8 cellular contexts compared by ENCODE assay signal in the genomic region with DNA sequence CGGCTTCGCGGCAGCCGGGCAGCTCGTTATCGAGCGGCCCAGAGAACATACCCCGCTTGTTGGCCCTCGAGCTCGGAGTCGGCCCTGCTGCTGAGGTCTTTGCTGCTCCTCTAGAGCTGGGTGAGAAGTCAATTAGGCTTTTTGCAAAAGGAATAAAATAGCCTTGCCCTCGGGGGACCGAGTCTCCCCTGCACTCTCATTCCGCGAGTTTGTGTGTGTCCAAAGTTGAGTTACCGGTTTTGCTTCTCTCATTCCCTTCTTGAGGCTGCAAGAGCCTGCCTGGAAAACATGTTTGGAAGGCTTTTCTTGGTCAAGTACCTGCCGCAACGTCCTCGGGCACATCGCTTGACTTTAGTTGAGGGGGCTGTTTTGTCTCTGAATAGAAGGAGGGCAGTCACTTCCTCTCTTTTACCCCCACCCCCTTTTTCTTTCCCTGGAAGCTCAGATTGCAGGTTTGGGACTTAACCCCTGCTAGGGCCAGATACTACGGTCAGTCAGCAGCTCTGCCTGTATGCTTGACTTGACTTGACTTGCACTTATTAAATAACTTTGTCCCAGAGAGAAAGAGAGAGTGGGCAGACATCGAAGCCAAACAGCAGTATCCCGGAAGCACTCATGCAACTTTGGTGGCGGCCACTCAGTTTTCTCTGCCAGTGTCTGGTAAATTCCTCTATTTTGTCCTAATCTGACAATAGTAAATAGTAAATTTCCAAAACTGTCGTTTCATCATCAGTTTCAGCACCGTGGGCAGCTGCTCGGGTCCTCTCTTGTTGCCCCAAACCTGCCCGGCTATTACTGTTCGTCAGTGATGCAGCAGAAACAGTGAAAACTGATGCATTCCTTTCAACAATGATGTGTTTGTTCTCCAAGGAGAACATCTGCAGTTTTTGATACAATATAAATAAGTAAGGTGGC. TPM values are rescaled to one million over a fixed set of nuclear protein-coding genes. Genes with fewer than 3 reads are reported as not detected.
DNase-seq lines count a peak whose midpoint lies in the region; ATAC-seq and TF ChIP-seq lines count a peak whose summit lies in the region.

No MANE protein-coding gene starts in this region.

- H3K4me3 ChIP-seq in HEK293 (ENCODE audit: low read depth, low read length) (peak overlapping the region; percentile 91), MG63 (peak overlapping the region; percentile 88)

- H3K4me3 Mint-ChIP-seq in activated T-cell treated with anti-CD3 and anti-CD28 coated beads, Interleukin-2, amount 50 U/mL, for 72 hours = peak overlapping the region; percentile 95 to 99
- peak overlapping the region; percentile 94 to 100 (median 99) for H3K4me3 Mint-ChIP-seq in naive thymus-derived CD8-positive, alpha-beta T cell

- peak overlapping the region; percentile 92 for H3K27ac ChIP-seq in HEK293 (ENCODE audit: extremely low read depth, low read depth, low read length)

- no peaks in the 10 kb centered on the region for H3K27me3 ChIP-seq in MG63

- TF ChIP-seq CTCF in HEK293 (tag by site-specific recombination; IDR thresholded peaks at IDR 0.05) = no peak

- peaks cover 2 to 5% of the 10 kb centered on the region in 2 donors for H3K36me3 Mint-ChIP-seq in activated T-cell treated with anti-CD3 and anti-CD28 coated beads, Interleukin-2, amount 50 U/mL, for 72 hours (ENCODE audit: insufficient read depth in 2 of 2)
- peaks cover 0 to 3% (median 0%) of the 10 kb centered on the region in 3 donors for H3K36me3 Mint-ChIP-seq in naive thymus-derived CD8-positive, alpha-beta T cell

- peak in 1 of 2 donors; percentile 35 for ATAC-seq in activated T-cell treated with anti-CD3 and anti-CD28 coated beads, Interleukin-2, amount 50 U/mL, for 72 hours (replicated peaks in 1 of 2)
- peak; percentile 28 to 32 for ATAC-seq in naive thymus-derived CD8-positive, alpha-beta T cell

- CTCF ChIA-PET in HEK293 (lab: Yijun Ruan, JAX) = interaction anchor here (0.6 to 1.4 kb wide), 5 partner anchors 10 to 61 kb away, joined by 3 to 4 read pairs (median 3); no protein-coding TSS in a partner anchor

- no peaks in the 10 kb centered on the region; the same call in 1 of the 2 replicates for H3K4me1 ChIP-seq in HEK293 (ENCODE audit: control insufficient read depth, insufficient read depth, low read length)

- no peaks in the 10 kb centered on the region for H3K27me3 Mint-ChIP-seq in activated T-cell treated with anti-CD3 and anti-CD28 coated beads, Interleukin-2, amount 50 U/mL, for 72 hours (ENCODE audit: low read depth)
- no peaks in the 10 kb centered on the region for H3K27me3 Mint-ChIP-seq in naive thymus-derived CD8-positive, alpha-beta T cell

- no peaks in the 10 kb centered on the region for H3K9me3 Mint-ChIP-seq in activated T-cell treated with anti-CD3 and anti-CD28 coated beads, Interleukin-2, amount 50 U/mL, for 72 hours
- no peaks in the 10 kb centered on the region for H3K9me3 Mint-ChIP-seq in naive thymus-derived CD8-positive, alpha-beta T cell

- H3K27ac Mint-ChIP-seq in activated T-cell treated with anti-CD3 and anti-CD28 coated beads, Interleukin-2, amount 50 U/mL, for 72 hours = peak overlapping the region; percentile 100
- H3K27ac Mint-ChIP-seq in naive thymus-derived CD8-positive, alpha-beta T cell = peak overlapping the region; percentile 96 to 100 (median 99)

- H3K4me1 Mint-ChIP-seq in activated T-cell treated with anti-CD3 and anti-CD28 coated beads, Interleukin-2, amount 50 U/mL, for 72 hours (ENCODE audit: low read depth) = peaks cover 57% of the 10 kb centered on the region
- H3K4me1 Mint-ChIP-seq in naive thymus-derived CD8-positive, alpha-beta T cell = peaks cover 39 to 60% (median 54%) of the 10 kb centered on the region in 4 donors

- H3K9me3 ChIP-seq in HEK293 (ENCODE audit: control insufficient read depth, insufficient read depth, low read depth, low read length) (no peaks in the 10 kb centered on the region), MG63 (no peaks in the 10 kb centered on the region)

- peak; percentile 65 for DNase-seq in SIG-M5 treated with dmso at 0.1 percent for 504 hours (lab: John Stamatoyannopoulos, UW; ENCODE audit: unreplicated experiment)
- DNase-seq in SIG-M5 (lab: John Stamatoyannopoulos, UW) = no peak
- DNase-seq in MG63 = peak; percentile 15
- peak; percentile 5 to 12 for DNase-seq in activated T-cell treated with anti-CD3 and anti-CD28 coated beads, Interleukin-2, amount 50 U/mL, for 72 hours
- peak; percentile 55 for DNase-seq in fibroblast of peridontal ligament (ENCODE audit: extremely low read depth)
- peak in 4 of 10 donors; percentile 12 to 30 (median 22) for DNase-seq in naive thymus-derived CD8-positive, alpha-beta T cell
- DNase-seq in COLO668 (lab: John Stamatoyannopoulos, UW; ENCODE audit: unreplicated experiment) = no peak

- POLR2A ChIA-PET in HEK293 (lab: Yijun Ruan, JAX) = no interaction called here
- POLR2A ChIA-PET in naive thymus-derived CD8-positive, alpha-beta T cell (lab: Charles Lee) = interaction anchor here (0.5 to 2.4 kb wide), 6 partner anchors 57 to 822 kb away, joined by 3 to 11 read pairs (median 3); partner anchors contain the start of genes COMMD2, HPS3, SELENOT and TSC22D2

- H3K36me3 ChIP-seq in HEK293 (ENCODE audit: control insufficient read depth in 2 of 2, insufficient read depth in 1 of 2, low read length in 2 of 2) = no peaks in the 10 kb centered on the region
- H3K36me3 ChIP-seq in MG63 = no peaks in the 10 kb centered on the region; the same call in 1 of the 2 replicates

TF ChIP-seq in HEK293, 187 proteins besides CTCF, POLR2A, EP300 and RAD21 (continues in another document):
- TF ChIP-seq ZNF169 (tag by site-specific recombination; IDR thresholded peaks at IDR 0.05) (no peak), YY2 (tag by site-specific recombination; IDR thresholded peaks at IDR 0.05) (no peak), SP7 (tag by site-specific recombination; IDR thresholded peaks at IDR 0.05) (no peak), SALL2 (tag by site-specific recombination; IDR thresholded peaks at IDR 0.05; ENCODE audit: borderline replicate concordance) (no peak), ZXDB (tag by site-specific recombination; IDR thresholded peaks at IDR 0.05) (peak; percentile 13; the same call in 1 of the 2 replicates), ZNF16 (tag by site-specific recombination; IDR thresholded peaks at IDR 0.05; ENCODE audit: low read depth) (no peak), ZNF510 (tag by site-specific recombination; IDR thresholded peaks at IDR 0.05; ENCODE audit: insufficient replicate concordance) (no peak), ZNF292 (tag by site-specific recombination; IDR thresholded peaks at IDR 0.05; ENCODE audit: borderline replicate concordance, low read depth) (no peak), ZNF335 (tag by site-specific recombination; conservative IDR thresholded peaks at IDR 0.05) (peak; percentile 89), ZNF529 (tag by site-specific recombination; IDR thresholded peaks at IDR 0.05; ENCODE audit: insufficient replicate concordance) (no peak), ZNF138 (tag by site-specific recombination; IDR thresholded peaks at IDR 0.05; ENCODE audit: borderline replicate concordance) (no peak)
- TF ChIP-seq, protein P1, sequence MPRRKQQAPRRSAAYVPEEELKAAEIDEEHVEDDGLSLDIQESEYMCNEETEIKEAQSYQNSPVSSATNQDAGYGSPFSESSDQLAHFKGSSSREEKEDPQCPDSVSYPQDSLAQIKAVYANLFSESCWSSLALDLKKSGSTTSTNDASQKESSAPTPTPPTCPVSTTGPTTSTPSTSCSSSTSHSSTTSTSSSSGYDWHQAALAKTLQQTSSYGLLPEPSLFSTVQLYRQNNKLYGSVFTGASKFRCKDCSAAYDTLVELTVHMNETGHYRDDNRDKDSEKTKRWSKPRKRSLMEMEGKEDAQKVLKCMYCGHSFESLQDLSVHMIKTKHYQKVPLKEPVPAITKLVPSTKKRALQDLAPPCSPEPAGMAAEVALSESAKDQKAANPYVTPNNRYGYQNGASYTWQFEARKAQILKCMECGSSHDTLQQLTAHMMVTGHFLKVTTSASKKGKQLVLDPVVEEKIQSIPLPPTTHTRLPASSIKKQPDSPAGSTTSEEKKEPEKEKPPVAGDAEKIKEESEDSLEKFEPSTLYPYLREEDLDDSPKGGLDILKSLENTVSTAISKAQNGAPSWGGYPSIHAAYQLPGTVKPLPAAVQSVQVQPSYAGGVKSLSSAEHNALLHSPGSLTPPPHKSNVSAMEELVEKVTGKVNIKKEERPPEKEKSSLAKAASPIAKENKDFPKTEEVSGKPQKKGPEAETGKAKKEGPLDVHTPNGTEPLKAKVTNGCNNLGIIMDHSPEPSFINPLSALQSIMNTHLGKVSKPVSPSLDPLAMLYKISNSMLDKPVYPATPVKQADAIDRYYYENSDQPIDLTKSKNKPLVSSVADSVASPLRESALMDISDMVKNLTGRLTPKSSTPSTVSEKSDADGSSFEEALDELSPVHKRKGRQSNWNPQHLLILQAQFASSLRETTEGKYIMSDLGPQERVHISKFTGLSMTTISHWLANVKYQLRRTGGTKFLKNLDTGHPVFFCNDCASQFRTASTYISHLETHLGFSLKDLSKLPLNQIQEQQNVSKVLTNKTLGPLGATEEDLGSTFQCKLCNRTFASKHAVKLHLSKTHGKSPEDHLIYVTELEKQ (tag by site-specific recombination; IDR thresholded peaks at IDR 0.05; ENCODE audit: borderline replicate concordance) = no peak

RNA-seq across cellular contexts. Expression of gene RNF13, which starts 0.6 kb away (rescaled TPM):
- 56.9 and 72.6 TPM in 2 replicates for total RNA-seq in MG63 (2014; rRNA removed; shearing (Covaris generic); ENCODE audit: low replicate concordance)
- 10 to 100 TPM; 45.0 to 47.3 TPM for total RNA-seq in activated T-cell treated with anti-CD3 and anti-CD28 coated beads, Interleukin-2, amount 50 U/mL, for 72 hours
- total RNA-seq in naive thymus-derived CD8-positive, alpha-beta T cell = 10 to 100 TPM; 75.8 to 84.1 TPM
- polyA plus RNA-seq in naive thymus-derived CD8-positive, alpha-beta T cell = 100 to 1,000 TPM in 2 of 3 donors, 10 to 100 TPM in 1; 81.4 to 136 (median 132) TPM

RNA-seq across cellular contexts. Expression of gene ANKUB1, which starts 21.3 kb away (rescaled TPM):
- total RNA-seq in MG63 (2014; rRNA removed; shearing (Covaris generic); ENCODE audit: low replicate concordance) = not detected in 2 replicates
- total RNA-seq in activated T-cell treated with anti-CD3 and anti-CD28 coated beads, Interleukin-2, amount 50 U/mL, for 72 hours = not detected
- not detected for total RNA-seq in naive thymus-derived CD8-positive, alpha-beta T cell
- polyA plus RNA-seq in naive thymus-derived CD8-positive, alpha-beta T cell = not detected

Comparison
In these comparisons a context has a peak if more than half of its experiments do, and no peak if none do; other contexts are left out.
1. DNase-seq: peak in SIG-M5 treated with dmso at 0.1 percent for 504 hours (single experiment), MG63 (single experiment), activated T-cell treated with anti-CD3 and anti-CD28 coated beads, Interleukin-2, amount 50 U/mL, for 72 hours (2 of 2) and fibroblast of peridontal ligament (single experiment); none in SIG-M5 (single experiment) and COLO668 (single experiment).